8 cellular contexts compared by ENCODE assay signal in genomic region chr12:32106153-32106516, GRCh38. TPM values are rescaled to one million over a fixed set of nuclear protein-coding genes. Genes with fewer than 3 reads are reported as not detected.
A peak's percentile ranks its signal among the peaks of the same experiment; 100 is the strongest.
DNase-seq lines count a peak whose midpoint lies in the region; ATAC-seq and TF ChIP-seq lines count a peak whose summit lies in the region.

No MANE protein-coding gene starts in this region.

- peak overlapping the region; percentile 95 for H3K27ac Mint-ChIP-seq in progenitor cell of endocrine pancreas

- POLR2A ChIA-PET in RWPE1 (lab: Yijun Ruan, JAX; ENCODE audit: low non-redundant PET), result no interaction called here

- peak; percentile 2 for ATAC-seq in GM21526 (IDR thresholded peaks at IDR 0.05; ENCODE audit: low FRiP score, unreplicated experiment)

- CTCF ChIA-PET in RWPE1 (lab: Yijun Ruan, JAX), result interaction anchor here (0.5 to 1.4 kb wide), 5 partner anchors 14 to 453 kb away, joined by 3 to 7 read pairs (median 3); no protein-coding TSS in a partner anchor

- DNase-seq in RWPE1 (ENCODE audit: low spot score) (no peak), fibroblast of mammary gland (ENCODE audit: low read depth) (no peak), progenitor cell of endocrine pancreas (ENCODE audit: low spot score, unreplicated experiment) (no peak), Kasumi-1 (lab: John Stamatoyannopoulos, UW) (no peak), mucosa of gallbladder (ENCODE audit: low spot score) (no peak), NCI-H2107 treated with DMSO at 0.1 percent for 48 hours (lab: John Stamatoyannopoulos, UW; ENCODE audit: unreplicated experiment) (no peak), NCI-H226 (no peak)

- peak overlapping the region; percentile 95 for H3K4me3 ChIP-seq in fibroblast of mammary gland (ENCODE audit: control insufficient read depth, low read depth, low read length)

- TF ChIP-seq CTCF in RWPE1 (conservative IDR thresholded peaks at IDR 0.05; ENCODE audit: low read depth), result no peak
- no peak for TF ChIP-seq CTCF in fibroblast of mammary gland (conservative IDR thresholded peaks at IDR 0.05; ENCODE audit: control insufficient read depth, insufficient read depth, low read depth, low read length)
- TF ChIP-seq CTCF in progenitor cell of endocrine pancreas (IDR thresholded peaks at IDR 0.05; ENCODE audit: unreplicated experiment), result no peak

- H3K9me3 Mint-ChIP-seq in progenitor cell of endocrine pancreas (ENCODE audit: low read depth), result peaks cover under 1% of the 10 kb centered on the region

- H3K27me3 Mint-ChIP-seq in progenitor cell of endocrine pancreas, result peaks cover 2% of the 10 kb centered on the region

- H3K4me1 Mint-ChIP-seq in progenitor cell of endocrine pancreas (ENCODE audit: low read depth), result peaks cover 34% of the 10 kb centered on the region

- no peaks in the 10 kb centered on the region for H3K36me3 Mint-ChIP-seq in progenitor cell of endocrine pancreas (ENCODE audit: insufficient read depth)

- H3K27ac ChIP-seq in RWPE1, result peak overlapping the region; percentile 83

- H3K4me3 Mint-ChIP-seq in progenitor cell of endocrine pancreas (ENCODE audit: low read depth), result peak overlapping the region; percentile 84

RNA-seq across cellular contexts. Expression of gene BICD1, which starts 0.5 kb away (rescaled TPM):
- total RNA-seq in progenitor cell of endocrine pancreas, result 88.4 and 92.8 TPM in 2 replicates
- 30.1 TPM for total RNA-seq in mucosa of gallbladder
